ENCODE assay signal across 8 cellular contexts in genomic region chr4:40228497-40229365, GRCh38. TPM values are rescaled to one million over a fixed set of nuclear protein-coding genes. Genes with fewer than 3 reads are reported as not detected.
DNase-seq lines count a peak whose midpoint lies in the region; ATAC-seq and TF ChIP-seq lines count a peak whose summit lies in the region.

No MANE protein-coding gene starts in this region.

- H3K4me1 ChIP-seq in DND-41 (ENCODE audit: insufficient read depth, low read length) (peaks cover 74% of the 10 kb centered on the region), testis (no peaks in the 10 kb centered on the region)

- peaks cover 84% of the 10 kb centered on the region for H4K20me1 ChIP-seq in DND-41 (ENCODE audit: insufficient read depth, low read length)

- H3K4me3 ChIP-seq in DND-41 (ENCODE audit: low read depth in 1 of 2, low read length in 2 of 2) (no peak overlapping the region), testis (no peak overlapping the region)

- no peak overlapping the region for H2AFZ ChIP-seq in DND-41 (ENCODE audit: low read depth, low read length)

- WGBS in testis, 2 donors, result 91 to 96% methylated on average over 10 of the region's 10 CpGs

- H3K27me3 Mint-ChIP-seq in chondrocyte (ENCODE audit: low read depth), result no peaks in the 10 kb centered on the region

- peak overlapping the region; percentile 21; the same call in 1 of the 2 replicates for H3K27ac ChIP-seq in DND-41 (ENCODE audit: low read length)
- no peak overlapping the region for H3K27ac ChIP-seq in testis

- no peaks in the 10 kb centered on the region for H3K4me1 Mint-ChIP-seq in chondrocyte (ENCODE audit: low read depth)

- no peaks in the 10 kb centered on the region for H3K36me3 Mint-ChIP-seq in chondrocyte (ENCODE audit: low read depth)

- peak; percentile 61 for TF ChIP-seq CTCF in DND-41 (IDR thresholded peaks at IDR 0.05; ENCODE audit: borderline replicate concordance, extremely low read depth, low read length, poor library complexity, severe bottlenecking)
- peak; percentile 36 for TF ChIP-seq CTCF in chondrocyte (IDR thresholded peaks at IDR 0.05)
- TF ChIP-seq CTCF in testis (IDR thresholded peaks at IDR 0.05), result peak in 1 of 3 experiments; percentile 34

- no peak for TF ChIP-seq POLR2A in testis (IDR thresholded peaks at IDR 0.05)

- H3K9me3 ChIP-seq in DND-41 (ENCODE audit: insufficient read depth, low read length, severe bottlenecking) (no peaks in the 10 kb centered on the region), testis (no peaks in the 10 kb centered on the region)

- intact Hi-C loops in testis (cut with DNase I; ENCODE audit: low total_unique reads), result no loop called here

- no peak overlapping the region for H3K9ac ChIP-seq in DND-41 (ENCODE audit: low read depth, low read length)

- H3K4me2 ChIP-seq in DND-41 (ENCODE audit: insufficient read depth, low read length), result no peak overlapping the region

- DNase-seq in DND-41 (no peak), chondrocyte (ENCODE audit: low spot score) (no peak), DMS153 (lab: John Stamatoyannopoulos, UW) (no peak), testis (no peak), SHP77 treated with DMSO at 0.1 percent for 48 hours (lab: John Stamatoyannopoulos, UW) (no peak), hippocampal formation (lab: John Stamatoyannopoulos, UW) (no peak)

- H3K27ac Mint-ChIP-seq in chondrocyte (ENCODE audit: unreplicated experiment), result no peak overlapping the region

- H3K9me3 Mint-ChIP-seq in chondrocyte (ENCODE audit: low read depth), result no peaks in the 10 kb centered on the region

- H3K27me3 ChIP-seq in DND-41 (ENCODE audit: insufficient read depth, low read length, poor library complexity), result no peaks in the 10 kb centered on the region
- no peaks in the 10 kb centered on the region for H3K27me3 ChIP-seq in testis

- H3K79me2 ChIP-seq in DND-41 (ENCODE audit: insufficient read depth, low read length), result peaks cover 100% of the 10 kb centered on the region

- ATAC-seq in DND-41 (ENCODE audit: insufficient read depth, low read depth), result no peak
- peak; percentile 50 for ATAC-seq in GM19438 (IDR thresholded peaks at IDR 0.05; ENCODE audit: low read depth, unreplicated experiment)
- ATAC-seq in HG03558 (IDR thresholded peaks at IDR 0.05; ENCODE audit: extremely low read depth, unreplicated experiment), result peak; percentile 29

- H3K36me3 ChIP-seq in DND-41 (ENCODE audit: insufficient read depth, low read length) (peaks cover 75% of the 10 kb centered on the region), testis (ENCODE audit: low read depth, missing control alignments) (no peaks in the 10 kb centered on the region)

- no peak overlapping the region for H3K4me3 Mint-ChIP-seq in chondrocyte (ENCODE audit: unreplicated experiment)

RNA-seq across cellular contexts. Expression of gene RHOH, which starts 31.9 kb away (rescaled TPM):
- total RNA-seq in chondrocyte, result not detected in 3 replicates
- 1 to 10 TPM in 1 of 2 donors, under 1 TPM in 1; 0.39 to 1.2 TPM for total RNA-seq in testis
- polyA plus RNA-seq in testis (ENCODE audit: insufficient read depth, low read depth, low replicate concordance), result 2.5 TPM
